In the genomic region with DNA sequence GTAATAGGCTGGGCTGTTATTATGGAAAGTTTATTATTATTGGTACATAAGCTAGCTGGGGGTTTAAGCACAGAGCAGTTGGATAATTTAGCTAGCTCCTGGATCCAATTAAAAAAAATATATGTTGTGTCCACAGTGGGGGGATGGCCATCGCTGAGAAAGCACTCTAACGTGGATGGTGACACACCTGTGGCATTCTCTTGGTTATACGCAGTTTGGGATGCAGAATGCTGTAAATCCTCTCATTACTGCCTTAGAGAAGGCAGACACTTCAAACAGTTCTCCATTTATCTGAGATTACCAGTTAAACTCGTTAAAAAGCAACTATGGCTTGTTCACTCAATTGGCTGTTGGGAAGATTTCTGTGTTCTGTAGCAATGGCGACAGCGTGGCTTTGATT, we compare ENCODE assay signal across 2 cellular contexts.
TF ChIP-seq lines count a peak whose summit lies in the region.

No MANE protein-coding gene starts in this region.

TF ChIP-seq in HEK293, 187 proteins besides CTCF, POLR2A, EP300 and RAD21:
- no peak for TF ChIP-seq OVOL3 (tag by site-specific recombination; IDR thresholded peaks at IDR 0.05)
- peak; percentile 83 for TF ChIP-seq SCRT2 (tag by site-specific recombination; IDR thresholded peaks at IDR 0.05)
- no peak for TF ChIP-seq ZEB2 (tag by site-specific recombination; IDR thresholded peaks at IDR 0.05)
- TF ChIP-seq YY1 (tag by site-specific recombination; IDR thresholded peaks at IDR 0.05) = no peak
- TF ChIP-seq SCRT1 (tag by site-specific recombination; IDR thresholded peaks at IDR 0.05; ENCODE audit: borderline replicate concordance) = peak; percentile 70; the same call in 1 of the 2 replicates

TF ChIP-seq in H1, 55 proteins besides CTCF, POLR2A, EP300 and RAD21:
- no peak for TF ChIP-seq YY1 (IDR thresholded peaks at IDR 0.05; ENCODE audit: low read depth, low read length)
- TF ChIP-seq, protein P1, sequence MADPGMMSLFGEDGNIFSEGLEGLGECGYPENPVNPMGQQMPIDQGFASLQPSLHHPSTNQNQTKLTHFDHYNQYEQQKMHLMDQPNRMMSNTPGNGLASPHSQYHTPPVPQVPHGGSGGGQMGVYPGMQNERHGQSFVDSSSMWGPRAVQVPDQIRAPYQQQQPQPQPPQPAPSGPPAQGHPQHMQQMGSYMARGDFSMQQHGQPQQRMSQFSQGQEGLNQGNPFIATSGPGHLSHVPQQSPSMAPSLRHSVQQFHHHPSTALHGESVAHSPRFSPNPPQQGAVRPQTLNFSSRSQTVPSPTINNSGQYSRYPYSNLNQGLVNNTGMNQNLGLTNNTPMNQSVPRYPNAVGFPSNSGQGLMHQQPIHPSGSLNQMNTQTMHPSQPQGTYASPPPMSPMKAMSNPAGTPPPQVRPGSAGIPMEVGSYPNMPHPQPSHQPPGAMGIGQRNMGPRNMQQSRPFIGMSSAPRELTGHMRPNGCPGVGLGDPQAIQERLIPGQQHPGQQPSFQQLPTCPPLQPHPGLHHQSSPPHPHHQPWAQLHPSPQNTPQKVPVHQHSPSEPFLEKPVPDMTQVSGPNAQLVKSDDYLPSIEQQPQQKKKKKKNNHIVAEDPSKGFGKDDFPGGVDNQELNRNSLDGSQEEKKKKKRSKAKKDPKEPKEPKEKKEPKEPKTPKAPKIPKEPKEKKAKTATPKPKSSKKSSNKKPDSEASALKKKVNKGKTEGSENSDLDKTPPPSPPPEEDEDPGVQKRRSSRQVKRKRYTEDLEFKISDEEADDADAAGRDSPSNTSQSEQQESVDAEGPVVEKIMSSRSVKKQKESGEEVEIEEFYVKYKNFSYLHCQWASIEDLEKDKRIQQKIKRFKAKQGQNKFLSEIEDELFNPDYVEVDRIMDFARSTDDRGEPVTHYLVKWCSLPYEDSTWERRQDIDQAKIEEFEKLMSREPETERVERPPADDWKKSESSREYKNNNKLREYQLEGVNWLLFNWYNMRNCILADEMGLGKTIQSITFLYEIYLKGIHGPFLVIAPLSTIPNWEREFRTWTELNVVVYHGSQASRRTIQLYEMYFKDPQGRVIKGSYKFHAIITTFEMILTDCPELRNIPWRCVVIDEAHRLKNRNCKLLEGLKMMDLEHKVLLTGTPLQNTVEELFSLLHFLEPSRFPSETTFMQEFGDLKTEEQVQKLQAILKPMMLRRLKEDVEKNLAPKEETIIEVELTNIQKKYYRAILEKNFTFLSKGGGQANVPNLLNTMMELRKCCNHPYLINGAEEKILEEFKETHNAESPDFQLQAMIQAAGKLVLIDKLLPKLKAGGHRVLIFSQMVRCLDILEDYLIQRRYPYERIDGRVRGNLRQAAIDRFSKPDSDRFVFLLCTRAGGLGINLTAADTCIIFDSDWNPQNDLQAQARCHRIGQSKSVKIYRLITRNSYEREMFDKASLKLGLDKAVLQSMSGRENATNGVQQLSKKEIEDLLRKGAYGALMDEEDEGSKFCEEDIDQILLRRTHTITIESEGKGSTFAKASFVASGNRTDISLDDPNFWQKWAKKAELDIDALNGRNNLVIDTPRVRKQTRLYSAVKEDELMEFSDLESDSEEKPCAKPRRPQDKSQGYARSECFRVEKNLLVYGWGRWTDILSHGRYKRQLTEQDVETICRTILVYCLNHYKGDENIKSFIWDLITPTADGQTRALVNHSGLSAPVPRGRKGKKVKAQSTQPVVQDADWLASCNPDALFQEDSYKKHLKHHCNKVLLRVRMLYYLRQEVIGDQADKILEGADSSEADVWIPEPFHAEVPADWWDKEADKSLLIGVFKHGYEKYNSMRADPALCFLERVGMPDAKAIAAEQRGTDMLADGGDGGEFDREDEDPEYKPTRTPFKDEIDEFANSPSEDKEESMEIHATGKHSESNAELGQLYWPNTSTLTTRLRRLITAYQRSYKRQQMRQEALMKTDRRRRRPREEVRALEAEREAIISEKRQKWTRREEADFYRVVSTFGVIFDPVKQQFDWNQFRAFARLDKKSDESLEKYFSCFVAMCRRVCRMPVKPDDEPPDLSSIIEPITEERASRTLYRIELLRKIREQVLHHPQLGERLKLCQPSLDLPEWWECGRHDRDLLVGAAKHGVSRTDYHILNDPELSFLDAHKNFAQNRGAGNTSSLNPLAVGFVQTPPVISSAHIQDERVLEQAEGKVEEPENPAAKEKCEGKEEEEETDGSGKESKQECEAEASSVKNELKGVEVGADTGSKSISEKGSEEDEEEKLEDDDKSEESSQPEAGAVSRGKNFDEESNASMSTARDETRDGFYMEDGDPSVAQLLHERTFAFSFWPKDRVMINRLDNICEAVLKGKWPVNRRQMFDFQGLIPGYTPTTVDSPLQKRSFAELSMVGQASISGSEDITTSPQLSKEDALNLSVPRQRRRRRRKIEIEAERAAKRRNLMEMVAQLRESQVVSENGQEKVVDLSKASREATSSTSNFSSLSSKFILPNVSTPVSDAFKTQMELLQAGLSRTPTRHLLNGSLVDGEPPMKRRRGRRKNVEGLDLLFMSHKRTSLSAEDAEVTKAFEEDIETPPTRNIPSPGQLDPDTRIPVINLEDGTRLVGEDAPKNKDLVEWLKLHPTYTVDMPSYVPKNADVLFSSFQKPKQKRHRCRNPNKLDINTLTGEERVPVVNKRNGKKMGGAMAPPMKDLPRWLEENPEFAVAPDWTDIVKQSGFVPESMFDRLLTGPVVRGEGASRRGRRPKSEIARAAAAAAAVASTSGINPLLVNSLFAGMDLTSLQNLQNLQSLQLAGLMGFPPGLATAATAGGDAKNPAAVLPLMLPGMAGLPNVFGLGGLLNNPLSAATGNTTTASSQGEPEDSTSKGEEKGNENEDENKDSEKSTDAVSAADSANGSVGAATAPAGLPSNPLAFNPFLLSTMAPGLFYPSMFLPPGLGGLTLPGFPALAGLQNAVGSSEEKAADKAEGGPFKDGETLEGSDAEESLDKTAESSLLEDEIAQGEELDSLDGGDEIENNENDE (IDR thresholded peaks at IDR 0.05; ENCODE audit: insufficient replicate concordance, low read length) = no peak
- no peak for TF ChIP-seq RXRA (IDR thresholded peaks at IDR 0.05; ENCODE audit: insufficient read depth, low read depth, low read length)
- no peak for TF ChIP-seq JUN (IDR thresholded peaks at IDR 0.05; ENCODE audit: low read depth, low read length)
- TF ChIP-seq ASH2L (IDR thresholded peaks at IDR 0.05; ENCODE audit: low read length) = no peak
- no peak for TF ChIP-seq TEAD4 (IDR thresholded peaks at IDR 0.05; ENCODE audit: low read depth, low read length)
- TF ChIP-seq TAF1 (IDR thresholded peaks at IDR 0.05; ENCODE audit: low read depth, low read length) = no peak
- no peak for TF ChIP-seq BCL11A (IDR thresholded peaks at IDR 0.05; ENCODE audit: low read depth in 2 of 2, low read length in 2 of 2)
- TF ChIP-seq KDM5A (IDR thresholded peaks at IDR 0.05; ENCODE audit: low read length) = no peak
- no peak for TF ChIP-seq GABPA (IDR thresholded peaks at IDR 0.05; ENCODE audit: borderline replicate concordance, insufficient read depth, low read length)
- no peak for TF ChIP-seq RNF2 (IDR thresholded peaks at IDR 0.05; ENCODE audit: borderline replicate concordance, low read depth, low read length, missing control alignments, poor library complexity, severe bottlenecking)
